In the genomic region with DNA sequence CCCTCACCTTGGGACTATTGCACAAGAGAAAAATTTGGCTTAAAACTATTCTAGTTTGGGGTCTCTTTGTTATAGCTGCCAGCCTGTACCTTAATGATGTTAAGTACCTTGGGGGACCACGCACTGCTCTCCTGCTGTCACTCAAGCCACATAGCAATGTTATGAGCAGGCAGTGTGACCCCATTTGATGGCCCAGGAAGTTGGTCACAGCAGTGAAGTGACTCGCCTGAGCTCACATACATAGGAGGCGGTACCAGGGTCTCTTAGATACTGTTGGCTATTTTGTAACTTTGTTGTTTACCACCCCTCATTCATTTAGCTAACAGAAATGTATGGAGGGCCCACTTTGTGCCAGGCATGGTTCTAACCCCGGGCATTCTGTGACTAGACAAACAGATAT, we compare ENCODE assay signal across 25 cellular contexts. TPM values are rescaled to one million over a fixed set of nuclear protein-coding genes. Genes with fewer than 3 reads are reported as not detected.
"Had no signal": no experiment of that assay in that cellular context is flagged by ENCODE, and none has a peak within 500 bp of the region (broad histone marks: within the 10 kb centered on the region; RNA-seq: fewer than 3 reads in every experiment).

No MANE protein-coding gene starts in this region.

- H3K27me3 ChIP-seq: suprapubic skin, thyroid gland, upper lobe of left lung, vagina had no signal

- DNase-seq: effector memory CD4-positive, alpha-beta T cell; heart left ventricle; hippocampal formation; naive thymus-derived CD8-positive, alpha-beta T cell; right cardiac atrium; stimulated activated CD4-positive, alpha-beta T cell treated with anti-CD3 and anti-CD28 coated beads, Interleukin-12 subunit alpha, Interleukin-12 subunit beta, amount 100 ng/mL, for 4 hours; stimulated activated CD4-positive, alpha-beta T cell treated with anti-CD3 and anti-CD28 coated beads, Interleukin-2, amount 100 ng/mL, for 48 hours; stimulated activated naive CD4-positive, alpha-beta T cell treated with Interleukin-2 at 50 U/mL for 16 hours; thyroid gland; upper lobe of left lung had no signal

- H3K4me1 Mint-ChIP-seq: naive thymus-derived CD8-positive, alpha-beta T cell had no signal

- H3K4me3 Mint-ChIP-seq: naive thymus-derived CD8-positive, alpha-beta T cell had no signal

- H3K36me3 ChIP-seq: heart left ventricle, suprapubic skin, thyroid gland, upper lobe of left lung, vagina had no signal

- H3K9me3 Mint-ChIP-seq: naive thymus-derived CD8-positive, alpha-beta T cell had no signal

- H3K36me3 Mint-ChIP-seq: naive thymus-derived CD8-positive, alpha-beta T cell had no signal

- ATAC-seq: esophagus mucosa; heart left ventricle; naive thymus-derived CD8-positive, alpha-beta T cell; right cardiac atrium had no signal

- H3K9me3 ChIP-seq: heart left ventricle, suprapubic skin, thyroid gland, upper lobe of left lung, vagina had no signal

- H3K27ac ChIP-seq: heart left ventricle, suprapubic skin, thyroid gland, upper lobe of left lung, vagina had no signal

- H3K4me3 ChIP-seq: heart left ventricle, suprapubic skin, thyroid gland, upper lobe of left lung, vagina had no signal

RNA-seq across cellular contexts. Expression of a gene that starts 16.4 kb away (rescaled TPM):
- total RNA-seq: esophagus mucosa; fibroblast of lung; frontal cortex; glomerular endothelial cell; heart left ventricle; kidney epithelial cell; liver; lung microvascular endothelial cell; mesenteric fat pad; mononuclear cell; naive thymus-derived CD8-positive, alpha-beta T cell; osteocyte; posterior vena cava; right cardiac atrium; suprapubic skin; thyroid gland; upper lobe of left lung; vagina had no signal
- polyA plus RNA-seq: fibroblast of lung; heart left ventricle; liver; naive thymus-derived CD8-positive, alpha-beta T cell; neural cell; right cardiac atrium; small intestine had no signal

RNA-seq across cellular contexts. Expression of a gene that starts 32.5 kb away (rescaled TPM):
- total RNA-seq: fibroblast of lung; frontal cortex; kidney epithelial cell; lung microvascular endothelial cell; mesenteric fat pad; mononuclear cell; naive thymus-derived CD8-positive, alpha-beta T cell; osteocyte; posterior vena cava; vagina had no signal
- polyA plus RNA-seq: fibroblast of lung, neural cell had no signal
